Comparison of ENCODE assay signal across 14 cellular contexts in genomic region chr1:153866045-153866850, GRCh38. TPM values are rescaled to one million over a fixed set of nuclear protein-coding genes. Genes with fewer than 3 reads are reported as not detected.
A peak's percentile ranks its signal among the peaks of the same experiment; 100 is the strongest.
DNase-seq lines count a peak whose midpoint lies in the region; ATAC-seq and TF ChIP-seq lines count a peak whose summit lies in the region.
"Had no signal": no experiment of that assay in that cellular context is flagged by ENCODE, and none has a peak within 500 bp of the region (broad histone marks: within the 10 kb centered on the region; RNA-seq: fewer than 3 reads in every experiment).

No MANE protein-coding gene starts in this region.

- H3K36me3 Mint-ChIP-seq in endothelial cell (ENCODE audit: low read depth, unreplicated experiment) = no peaks in the 10 kb centered on the region
- peaks cover 29% of the 10 kb centered on the region for H3K36me3 Mint-ChIP-seq in stimulated activated effector memory CD8-positive, alpha-beta T cell treated with anti-CD3 and anti-CD28 coated beads, Interleukin-12 subunit alpha, Interleukin-12 subunit beta, amount 100 ng/mL, for 72 hours

- TF ChIP-seq CTCF in AG09309 (IDR thresholded peaks at IDR 0.05; ENCODE audit: control insufficient read depth, insufficient read depth, low read depth, low read length, missing control alignments) = no peak
- TF ChIP-seq CTCF in GM12865 (IDR thresholded peaks at IDR 0.05; ENCODE audit: insufficient read depth, low read depth, low read length, missing control alignments) = no peak
- TF ChIP-seq CTCF in endothelial cell (IDR thresholded peaks at IDR 0.05; ENCODE audit: unreplicated experiment) = no peak

- no peak overlapping the region for H3K27ac Mint-ChIP-seq in endothelial cell (ENCODE audit: unreplicated experiment)
- H3K27ac Mint-ChIP-seq in stimulated activated effector memory CD8-positive, alpha-beta T cell treated with anti-CD3 and anti-CD28 coated beads, Interleukin-12 subunit alpha, Interleukin-12 subunit beta, amount 100 ng/mL, for 72 hours = no peak overlapping the region

- no peaks in the 10 kb centered on the region for H3K9me3 Mint-ChIP-seq in endothelial cell (ENCODE audit: unreplicated experiment)
- no peaks in the 10 kb centered on the region for H3K9me3 Mint-ChIP-seq in stimulated activated effector memory CD8-positive, alpha-beta T cell treated with anti-CD3 and anti-CD28 coated beads, Interleukin-12 subunit alpha, Interleukin-12 subunit beta, amount 100 ng/mL, for 72 hours

- no peak for ATAC-seq in GM21786 (IDR thresholded peaks at IDR 0.05; ENCODE audit: unreplicated experiment)
- no peak for ATAC-seq in stimulated activated effector memory CD8-positive, alpha-beta T cell treated with anti-CD3 and anti-CD28 coated beads, Interleukin-12 subunit alpha, Interleukin-12 subunit beta, amount 100 ng/mL, for 72 hours

- H3K27me3 Mint-ChIP-seq in endothelial cell (ENCODE audit: unreplicated experiment) = peaks cover 2% of the 10 kb centered on the region

- H3K4me3 Mint-ChIP-seq in endothelial cell (ENCODE audit: unreplicated experiment) = no peak overlapping the region
- no peak overlapping the region for H3K4me3 Mint-ChIP-seq in stimulated activated effector memory CD8-positive, alpha-beta T cell treated with anti-CD3 and anti-CD28 coated beads, Interleukin-12 subunit alpha, Interleukin-12 subunit beta, amount 100 ng/mL, for 72 hours

- H3K4me1 Mint-ChIP-seq in endothelial cell (ENCODE audit: unreplicated experiment) = no peaks in the 10 kb centered on the region
- H3K4me1 Mint-ChIP-seq in stimulated activated effector memory CD8-positive, alpha-beta T cell treated with anti-CD3 and anti-CD28 coated beads, Interleukin-12 subunit alpha, Interleukin-12 subunit beta, amount 100 ng/mL, for 72 hours = peaks cover 22% of the 10 kb centered on the region

- no peak overlapping the region for H3K4me3 ChIP-seq in AG09309 (ENCODE audit: control insufficient read depth, low read depth, low read length)
- H3K4me3 ChIP-seq in GM12865 (ENCODE audit: low read depth, low read length) = peak overlapping the region; percentile 40
- H3K4me3 ChIP-seq: tibial nerve had no signal

- DNase-seq in AG09309 (ENCODE audit: low read depth) (peak; percentile 41), GM12865 (ENCODE audit: low read depth) (peak; percentile 67), RPMI8226 (peak; percentile 44), fibroblast of peridontal ligament (ENCODE audit: extremely low read depth) (peak; percentile 73), endothelial cell (ENCODE audit: low spot score) (no peak), occipital lobe (lab: John Stamatoyannopoulos, UW) (no peak)
- no peak for DNase-seq in stimulated activated effector memory CD8-positive, alpha-beta T cell treated with anti-CD3 and anti-CD28 coated beads, Interleukin-12 subunit alpha, Interleukin-12 subunit beta, amount 100 ng/mL, for 72 hours (ENCODE audit: low spot score in 2 of 2)
- DNase-seq: activated CD8-positive, alpha-beta memory T cell treated with anti-CD3 and anti-CD28 coated beads for 24 hours; cerebellar nuclear complex; DMS153; H7; stimulated activated CD4-positive, alpha-beta T cell treated with anti-CD3 and anti-CD28 coated beads, Interleukin-4, amount 100 ng/mL, for 1 hour had no signal

RNA-seq across cellular contexts. Expression of gene GATAD2B, which starts 56.5 kb away (rescaled TPM):
- total RNA-seq in endothelial cell (ENCODE audit: unreplicated experiment) = 45.4 TPM
- total RNA-seq in occipital lobe = 18.2 TPM

Comparison
In these comparisons a context has a peak if more than half of its experiments do, and no peak if none do; other contexts are left out.
1. DNase-seq: peak in AG09309 (single experiment), GM12865 (single experiment), RPMI8226 (single experiment) and fibroblast of peridontal ligament (single experiment); none in endothelial cell (single experiment), occipital lobe (single experiment) and stimulated activated effector memory CD8-positive, alpha-beta T cell treated with anti-CD3 and anti-CD28 coated beads, Interleukin-12 subunit alpha, Interleukin-12 subunit beta, amount 100 ng/mL, for 72 hours (0 of 2).